ENCODE assay signal across 14 cellular contexts in the genomic region with DNA sequence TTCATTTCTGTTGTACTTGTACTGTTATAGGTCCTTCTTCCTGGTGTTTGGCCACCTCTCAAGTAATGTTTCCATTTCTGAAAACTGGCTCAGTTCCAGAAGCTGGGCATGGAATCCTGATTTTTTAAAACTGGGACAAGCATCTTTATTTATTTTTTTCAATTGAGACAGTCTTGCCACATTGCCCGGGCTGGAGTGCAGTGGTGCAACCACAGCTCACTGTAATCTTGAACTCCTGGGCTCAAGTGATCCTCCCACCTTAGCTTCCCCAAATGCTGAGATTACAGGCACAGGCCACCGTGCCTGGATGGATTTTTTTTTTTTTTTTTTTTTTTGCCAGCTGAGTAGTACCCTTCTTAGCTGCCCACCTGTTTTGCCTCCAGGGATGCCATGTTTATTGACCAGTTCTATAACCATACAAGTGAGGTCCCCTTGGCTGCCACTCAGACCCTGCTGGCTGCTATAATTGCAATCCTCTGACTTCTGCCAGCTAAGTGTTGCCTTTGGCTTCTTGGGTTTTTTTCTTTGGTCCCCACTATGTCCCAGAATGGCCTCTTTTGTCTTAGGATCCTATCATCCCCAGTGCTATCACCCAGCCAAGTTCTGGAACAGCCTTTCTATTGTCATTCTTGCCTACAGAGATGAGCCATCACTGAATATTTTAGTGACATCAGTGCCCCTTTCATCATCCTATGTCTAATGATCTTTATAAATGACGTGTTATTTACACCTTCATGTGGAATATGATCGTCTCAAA. TPM values are rescaled to one million over a fixed set of nuclear protein-coding genes. Genes with fewer than 3 reads are reported as not detected.
A peak's percentile ranks its signal among the peaks of the same experiment; 100 is the strongest.
DNase-seq lines count a peak whose midpoint lies in the region; ATAC-seq and TF ChIP-seq lines count a peak whose summit lies in the region.
"Had no signal": no experiment of that assay in that cellular context is flagged by ENCODE, and none has a peak within 500 bp of the region (broad histone marks: within the 10 kb centered on the region; RNA-seq: fewer than 3 reads in every experiment).

No MANE protein-coding gene starts in this region.

- peaks cover 54% of the 10 kb centered on the region for H3K36me3 Mint-ChIP-seq in activated CD4-positive, alpha-beta T cell treated with anti-CD3 and anti-CD28 coated beads, Interleukin-2, amount 10 ng/mL, durations not matched to agents 7 days and 5 days (ENCODE audit: low read depth)

- H3K4me1 Mint-ChIP-seq in activated CD4-positive, alpha-beta T cell treated with anti-CD3 and anti-CD28 coated beads, Interleukin-2, amount 10 ng/mL, durations not matched to agents 7 days and 5 days, result peaks cover 27% of the 10 kb centered on the region

- H3K4me3 ChIP-seq in smooth muscle cell, result no peak overlapping the region

- no peaks in the 10 kb centered on the region for H3K36me3 ChIP-seq in smooth muscle cell (ENCODE audit: low read depth)

- peaks cover 1% of the 10 kb centered on the region for H4K20me1 ChIP-seq in smooth muscle cell (ENCODE audit: low read depth)

- no peaks in the 10 kb centered on the region for H3K9me3 ChIP-seq in smooth muscle cell (replicated peaks; ENCODE audit: low read depth)

- H3K4me3 Mint-ChIP-seq in activated CD4-positive, alpha-beta T cell treated with anti-CD3 and anti-CD28 coated beads, Interleukin-2, amount 10 ng/mL, durations not matched to agents 7 days and 5 days, result no peak overlapping the region
- H3K4me3 Mint-ChIP-seq: CD8-positive, alpha-beta T cell; T-cell had no signal

- no peaks in the 10 kb centered on the region for H3F3A ChIP-seq in smooth muscle cell (ENCODE audit: low read depth)

- no peak overlapping the region for H2AFZ ChIP-seq in smooth muscle cell (ENCODE audit: low read depth)

- H3K27ac Mint-ChIP-seq in activated CD4-positive, alpha-beta T cell treated with anti-CD3 and anti-CD28 coated beads, Interleukin-2, amount 10 ng/mL, durations not matched to agents 7 days and 5 days, result no peak overlapping the region
- H3K27ac Mint-ChIP-seq: T-cell had no signal

- H3K27ac ChIP-seq in angular gyrus (ENCODE audit: low read depth, low read length) (peak overlapping the region; percentile 72), layer of hippocampus (ENCODE audit: low read depth, low read length) (peak overlapping the region; percentile 80), smooth muscle cell (ENCODE audit: low read depth) (peak overlapping the region; percentile 17)

- in situ Hi-C loops in KBM-7 (cut with MboI; ENCODE audit: low pct_unique_long_range_greater_than_20kb, low sequenced_read_pairs), result no loop called here

- peaks cover 10% of the 10 kb centered on the region for H3K79me2 ChIP-seq in smooth muscle cell (ENCODE audit: low read depth)

- H3K27me3 ChIP-seq in layer of hippocampus (ENCODE audit: control insufficient read depth, insufficient read depth, low read length) (no peaks in the 10 kb centered on the region), smooth muscle cell (ENCODE audit: low read depth) (no peaks in the 10 kb centered on the region)
- H3K27me3 ChIP-seq: foreskin keratinocyte had no signal

- ATAC-seq in GM21447 (IDR thresholded peaks at IDR 0.05; ENCODE audit: unreplicated experiment), result no peak
- ATAC-seq: CD8-positive, alpha-beta T cell; foreskin keratinocyte; stimulated activated naive CD8-positive, alpha-beta T cell treated with anti-CD3 and anti-CD28 coated beads, Interleukin-15, Interleukin-2, amounts not matched to agents 100 U/mL and 50 U/mL, for 24 hours; T-cell had no signal

- peaks cover 9% of the 10 kb centered on the region for H3K4me1 ChIP-seq in smooth muscle cell (ENCODE audit: low read depth)

- POLR2A ChIA-PET in activated CD4-positive, alpha-beta T cell treated with anti-CD3 and anti-CD28 coated beads, Interleukin-2, amount 10 ng/mL, durations not matched to agents 7 days and 5 days (lab: Charles Lee), result no interaction called here

- DNase-seq in KBM-7 (peak; percentile 20), smooth muscle cell (lab: John Stamatoyannopoulos, UW; ENCODE audit: unreplicated experiment) (no peak), NCI-H526 (lab: John Stamatoyannopoulos, UW) (no peak)
- no peak for DNase-seq in activated CD4-positive, alpha-beta T cell treated with anti-CD3 and anti-CD28 coated beads, Interleukin-2, amount 10 ng/mL, durations not matched to agents 7 days and 5 days
- DNase-seq: CD8-positive, alpha-beta T cell; GF-D8; H7; islet precursor cell; stimulated activated naive CD8-positive, alpha-beta T cell treated with anti-CD3 and anti-CD28 coated beads, Interleukin-15, Interleukin-2, amounts not matched to agents 100 U/mL and 50 U/mL, for 24 hours; T-cell had no signal

- H3K9me3 Mint-ChIP-seq in activated CD4-positive, alpha-beta T cell treated with anti-CD3 and anti-CD28 coated beads, Interleukin-2, amount 10 ng/mL, durations not matched to agents 7 days and 5 days, result peaks cover 4% of the 10 kb centered on the region
- H3K9me3 Mint-ChIP-seq: CD8-positive, alpha-beta T cell; T-cell had no signal

- TF ChIP-seq CTCF in smooth muscle cell (IDR thresholded peaks at IDR 0.05; ENCODE audit: borderline replicate concordance, insufficient read depth, poor library complexity, severe bottlenecking), result no peak

- no peak overlapping the region for H3K9ac ChIP-seq in smooth muscle cell (ENCODE audit: low read depth)

- H3K4me2 ChIP-seq in smooth muscle cell, result no peak overlapping the region

- no peaks in the 10 kb centered on the region for H3K27me3 Mint-ChIP-seq in activated CD4-positive, alpha-beta T cell treated with anti-CD3 and anti-CD28 coated beads, Interleukin-2, amount 10 ng/mL, durations not matched to agents 7 days and 5 days
- H3K27me3 Mint-ChIP-seq: T-cell had no signal

- CTCF ChIA-PET in activated CD4-positive, alpha-beta T cell treated with anti-CD3 and anti-CD28 coated beads, Interleukin-2, amount 10 ng/mL, durations not matched to agents 7 days and 5 days (lab: Charles Lee), result no interaction called here

- 96% methylated on average over 4 of the region's 4 CpGs for WGBS in smooth muscle cell (ENCODE audit: low lambda C conversion rate)

RNA-seq across cellular contexts. Expression of gene DIP2A, which starts 3.9 kb away (rescaled TPM):
- total RNA-seq in smooth muscle cell, result 24.8 and 29.2 TPM in 2 replicates
- polyA plus RNA-seq in smooth muscle cell, result 11.5 and 22.1 TPM in 2 replicates
- total RNA-seq in activated CD4-positive, alpha-beta T cell treated with anti-CD3 and anti-CD28 coated beads, Interleukin-2, amount 10 ng/mL, durations not matched to agents 7 days and 5 days, result 10 to 100 TPM; 57.6 to 62.1 TPM

Comparison
In these comparisons a context has a peak if more than half of its experiments do, and no peak if none do; other contexts are left out.
1. H3K27ac ChIP-seq: peak in every context shown above with its lines; median percentile 80 in layer of hippocampus; 72 in angular gyrus; 17 in smooth muscle cell.